Comparison of ENCODE assay signal across 16 cellular contexts in genomic region chr2:42721898-42722297, GRCh38. TPM values are rescaled to one million over a fixed set of nuclear protein-coding genes. Genes with fewer than 3 reads are reported as not detected.
DNase-seq lines count a peak whose midpoint lies in the region; ATAC-seq and TF ChIP-seq lines count a peak whose summit lies in the region.
"Had no signal": no experiment of that assay in that cellular context is flagged by ENCODE, and none has a peak within 500 bp of the region (broad histone marks: within the 10 kb centered on the region; RNA-seq: fewer than 3 reads in every experiment).

No MANE protein-coding gene starts in this region.

- peak; percentile 17 for ATAC-seq in HG03432 (IDR thresholded peaks at IDR 0.05; ENCODE audit: unreplicated experiment)
- ATAC-seq in stimulated activated memory B cell treated with anti-CD40 and anti-IgM and Interleukin-4, amounts not matched to agents 10 μg/mL and 1 μg/mL and 100 μg/mL, for 72 hours = peak; percentile 4
- ATAC-seq: left lobe of liver had no signal

- no peaks in the 10 kb centered on the region for H3K9me3 Mint-ChIP-seq in T-helper 2 cell treated with Interferon-gamma antibody and Interleukin-4, amounts not matched to agents 5 μg/mL and 100 μg/mL, for 36 hours
- no peaks in the 10 kb centered on the region for H3K9me3 Mint-ChIP-seq in stimulated activated memory B cell treated with anti-CD40 and anti-IgM and Interleukin-4, amounts not matched to agents 10 μg/mL and 1 μg/mL and 100 μg/mL, for 72 hours

- TF ChIP-seq CTCF in dorsolateral prefrontal cortex (IDR thresholded peaks at IDR 0.05 in 54 of 56, conservative IDR thresholded peaks at IDR 0.05 in 2 of 56; ENCODE audit: low read depth in 1 of 56, partially characterized antibody in 56 of 56) (no peak), GM13976 (IDR thresholded peaks at IDR 0.05; ENCODE audit: borderline replicate concordance, control extremely low read depth, extremely low read depth, insufficient read depth, missing control alignments) (no peak)

- H3K27me3 ChIP-seq in dorsolateral prefrontal cortex = no peaks in the 10 kb centered on the region
- H3K27me3 ChIP-seq: spleen, tibial nerve had no signal

- in situ Hi-C loops in GM13976 (cut with MboI; ENCODE audit: low sequenced_read_pairs, unreplicated experiment) = no loop called here

- peak overlapping the region; percentile 38 for H3K27ac Mint-ChIP-seq in T-helper 2 cell treated with Interferon-gamma antibody and Interleukin-4, amounts not matched to agents 5 μg/mL and 100 μg/mL, for 36 hours
- H3K27ac Mint-ChIP-seq in stimulated activated memory B cell treated with anti-CD40 and anti-IgM and Interleukin-4, amounts not matched to agents 10 μg/mL and 1 μg/mL and 100 μg/mL, for 72 hours = peak overlapping the region; percentile 79

- intact Hi-C loops in dorsolateral prefrontal cortex (cut with DNase I) = no loop called here

- H3K27me3 Mint-ChIP-seq in T-helper 2 cell treated with Interferon-gamma antibody and Interleukin-4, amounts not matched to agents 5 μg/mL and 100 μg/mL, for 36 hours (ENCODE audit: low read depth) = no peaks in the 10 kb centered on the region
- H3K27me3 Mint-ChIP-seq in stimulated activated memory B cell treated with anti-CD40 and anti-IgM and Interleukin-4, amounts not matched to agents 10 μg/mL and 1 μg/mL and 100 μg/mL, for 72 hours = no peaks in the 10 kb centered on the region

- peak overlapping the region in 34 of 59 donors; percentile 5 to 77 (median 47) for H3K27ac ChIP-seq in dorsolateral prefrontal cortex
- H3K27ac ChIP-seq: epithelial cell of prostate, spleen had no signal

- H3K36me3 Mint-ChIP-seq in T-helper 2 cell treated with Interferon-gamma antibody and Interleukin-4, amounts not matched to agents 5 μg/mL and 100 μg/mL, for 36 hours (ENCODE audit: low read depth) = peaks cover 2% of the 10 kb centered on the region
- peaks cover 6% of the 10 kb centered on the region for H3K36me3 Mint-ChIP-seq in stimulated activated memory B cell treated with anti-CD40 and anti-IgM and Interleukin-4, amounts not matched to agents 10 μg/mL and 1 μg/mL and 100 μg/mL, for 72 hours

- no peak overlapping the region for H3K4me3 Mint-ChIP-seq in T-helper 2 cell treated with Interferon-gamma antibody and Interleukin-4, amounts not matched to agents 5 μg/mL and 100 μg/mL, for 36 hours
- no peak overlapping the region for H3K4me3 Mint-ChIP-seq in stimulated activated memory B cell treated with anti-CD40 and anti-IgM and Interleukin-4, amounts not matched to agents 10 μg/mL and 1 μg/mL and 100 μg/mL, for 72 hours

- no peak overlapping the region for H3K4me3 ChIP-seq in dorsolateral prefrontal cortex
- H3K4me3 ChIP-seq: spleen, tibial nerve had no signal

- DNase-seq in T-helper 2 cell treated with Interferon-gamma antibody and Interleukin-4, amounts not matched to agents 5 μg/mL and 100 μg/mL, for 36 hours (ENCODE audit: low spot score) = no peak
- DNase-seq in T-helper 2 cell = no peak
- DNase-seq in dorsolateral prefrontal cortex = no peak
- DNase-seq in GM13976 (ENCODE audit: low spot score) = no peak
- no peak for DNase-seq in NCI-H2196 treated with DMSO at 0.1 percent for 48 hours (lab: John Stamatoyannopoulos, UW; ENCODE audit: unreplicated experiment)
- DNase-seq in NCI-H2107 treated with DMSO at 0.1 percent for 48 hours (lab: John Stamatoyannopoulos, UW; ENCODE audit: unreplicated experiment) = no peak
- DNase-seq: 8988T; activated CD4-positive, alpha-beta T cell treated with anti-CD3 and anti-CD28 coated beads for 4 hours; spleen had no signal

- peaks cover 15% of the 10 kb centered on the region for H3K4me1 Mint-ChIP-seq in T-helper 2 cell treated with Interferon-gamma antibody and Interleukin-4, amounts not matched to agents 5 μg/mL and 100 μg/mL, for 36 hours (ENCODE audit: low read depth)
- H3K4me1 Mint-ChIP-seq in stimulated activated memory B cell treated with anti-CD40 and anti-IgM and Interleukin-4, amounts not matched to agents 10 μg/mL and 1 μg/mL and 100 μg/mL, for 72 hours = peaks cover 12% of the 10 kb centered on the region

RNA-seq across cellular contexts. Expression of gene OXER1, which starts 42.0 kb away (rescaled TPM):
- total RNA-seq in dorsolateral prefrontal cortex = 1 to 10 TPM in 14 of 120 experiments, under 1 TPM in 81, not detected in 25; 0.21 to 1.7 (median 0.58) TPM
- total RNA-seq: occipital lobe, OCI-LY7 had no signal
